ENCODE assay signal across 8 cellular contexts in genomic region chr13:84896128-84896527, GRCh38.
DNase-seq lines count a peak whose midpoint lies in the region; ATAC-seq and TF ChIP-seq lines count a peak whose summit lies in the region.

No MANE protein-coding gene starts in this region.

- no peak overlapping the region for H3K4me3 ChIP-seq in SK-N-MC

- no peaks in the 10 kb centered on the region for H3K4me1 Mint-ChIP-seq in naive B cell

- no peak overlapping the region for H3K9ac ChIP-seq in SK-N-MC (ENCODE audit: insufficient read length)

- peaks cover 0 to 4% (median 0%) of the 10 kb centered on the region in 7 donors for H3K9me3 Mint-ChIP-seq in naive B cell

- ATAC-seq in GM18907 (IDR thresholded peaks at IDR 0.05; ENCODE audit: unreplicated experiment) (peak; percentile 69), naive B cell (ENCODE audit: low read depth in 2 of 2) (peak in 1 of 2 donors; percentile 45), GM18505 (IDR thresholded peaks at IDR 0.05; ENCODE audit: unreplicated experiment) (no peak), omental fat pad (ENCODE audit: low FRiP score) (no peak)

- peak; percentile 5 for DNase-seq in CMK (ENCODE audit: low read depth)
- DNase-seq in KG1 (lab: John Stamatoyannopoulos, UW) = peak; percentile 27
- DNase-seq in SK-N-MC (ENCODE audit: low read depth, low spot score) = peak; percentile 82
- peak; percentile 5 for DNase-seq in effector CD8-positive, alpha-beta T cell (lab: John Stamatoyannopoulos, UW)
- peak; percentile 29 for DNase-seq in naive B cell
- no peak for DNase-seq in omental fat pad (ENCODE audit: low spot score)

- H3K36me3 ChIP-seq in SK-N-MC (ENCODE audit: insufficient read depth, low read length) = no peaks in the 10 kb centered on the region

- no peak overlapping the region for H3K4me3 Mint-ChIP-seq in naive B cell

- H3K27ac Mint-ChIP-seq in naive B cell = no peak overlapping the region

- peaks cover 2% of the 10 kb centered on the region; the same call in 1 of the 2 replicates for H3K9me3 ChIP-seq in SK-N-MC (ENCODE audit: low read depth, low read length)

- peak overlapping the region; percentile 4 for H3K27ac ChIP-seq in SK-N-MC

- peaks cover 0 to 3% of the 10 kb centered on the region in 2 donors for H3K36me3 Mint-ChIP-seq in naive B cell

- TF ChIP-seq CTCF in omental fat pad (IDR thresholded peaks at IDR 0.05) = no peak

- H3K27me3 Mint-ChIP-seq in naive B cell = no peaks in the 10 kb centered on the region

- TF ChIP-seq POLR2A in GM18505 (IDR thresholded peaks at IDR 0.05; ENCODE audit: borderline replicate concordance, extremely low read depth, insufficient read depth, insufficient read length) = no peak
